27 cellular contexts compared by ENCODE assay signal in the genomic region with DNA sequence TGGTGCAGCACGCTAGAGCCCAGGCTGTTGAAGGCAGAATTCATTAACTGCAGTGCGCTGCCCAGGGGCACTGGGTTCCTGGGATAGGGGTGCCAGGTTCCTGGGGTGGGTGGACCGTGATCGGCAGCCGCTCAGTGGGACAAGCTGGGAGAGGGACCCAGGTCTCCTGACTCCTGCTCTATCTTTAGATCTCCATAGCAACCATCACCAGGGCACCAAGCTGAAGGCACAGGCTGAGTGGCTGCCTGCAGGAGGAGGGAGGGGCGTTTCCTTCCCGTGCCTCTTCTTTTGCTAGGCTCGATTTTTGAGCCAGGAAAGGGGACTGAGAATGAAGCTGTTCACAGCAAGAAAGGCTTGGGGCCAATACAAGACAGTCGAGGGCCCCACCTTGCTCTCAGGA. TPM values are rescaled to one million over a fixed set of nuclear protein-coding genes. Genes with fewer than 3 reads are reported as not detected.
DNase-seq lines count a peak whose midpoint lies in the region; ATAC-seq and TF ChIP-seq lines count a peak whose summit lies in the region.
"Had no signal": no experiment of that assay in that cellular context is flagged by ENCODE, and none has a peak within 500 bp of the region (broad histone marks: within the 10 kb centered on the region; RNA-seq: fewer than 3 reads in every experiment).

No MANE protein-coding gene starts in this region.

- H3K9me3 ChIP-seq in left ventricle myocardium inferior (replicated peaks), result no peaks in the 10 kb centered on the region
- H3K9me3 ChIP-seq: body of pancreas, MG63, Peyer's patch, SJCRH30, testis had no signal

- H3K4me3 ChIP-seq in left ventricle myocardium inferior, result no peak overlapping the region
- H3K4me3 ChIP-seq: body of pancreas, coronary artery, MG63, Peyer's patch, SJCRH30, testis had no signal

- ATAC-seq in Right ventricle myocardium inferior (no peak), HG03095 (IDR thresholded peaks at IDR 0.05; ENCODE audit: unreplicated experiment) (no peak)
- ATAC-seq: activated naive CD4-positive, alpha-beta T cell treated with anti-CD3 and anti-CD28 coated beads, Interleukin-2, amount 50 U/mL, for 72 hours; body of pancreas; natural killer cell treated with Interleukin-12 subunit alpha and Interleukin-12 subunit beta and Interleukin-15 and Interleukin-18, amount 100 ng/mL, for 72 hours had no signal

- H3K27ac Mint-ChIP-seq in nephron, result peak overlapping the region in 2 of 3 experiments; percentile 40 to 81
- H3K27ac Mint-ChIP-seq: activated CD8-positive, alpha-beta memory T cell treated with anti-CD3 and anti-CD28 coated beads, Interleukin-2, amount 10 ng/mL, durations not matched to agents 7 days and 5 days; activated naive CD4-positive, alpha-beta T cell treated with anti-CD3 and anti-CD28 coated beads, Interleukin-2, amount 50 U/mL, for 72 hours; IgD-negative memory B cell; mesothelial cell of epicardium; natural killer cell treated with Interleukin-12 subunit alpha and Interleukin-12 subunit beta and Interleukin-15 and Interleukin-18, amount 100 ng/mL, for 72 hours; progenitor cell of endocrine pancreas had no signal

- H3K27ac ChIP-seq in left ventricle myocardium inferior (replicated peaks) (no peak overlapping the region), temporal lobe (ENCODE audit: low read depth, low read length) (peak overlapping the region; percentile 62)
- H3K27ac ChIP-seq: body of pancreas, coronary artery, Peyer's patch, SJCRH30, testis had no signal

- H3K4me1 Mint-ChIP-seq in nephron, result peaks cover 10% of the 10 kb centered on the region
- H3K4me1 Mint-ChIP-seq: IgD-negative memory B cell, mesothelial cell of epicardium had no signal

- no peak overlapping the region for H3K4me3 Mint-ChIP-seq in nephron
- H3K4me3 Mint-ChIP-seq: activated CD8-positive, alpha-beta memory T cell treated with anti-CD3 and anti-CD28 coated beads, Interleukin-2, amount 10 ng/mL, durations not matched to agents 7 days and 5 days; IgD-negative memory B cell; mesothelial cell of epicardium; natural killer cell treated with Interleukin-12 subunit alpha and Interleukin-12 subunit beta and Interleukin-15 and Interleukin-18, amount 100 ng/mL, for 72 hours had no signal

- no peaks in the 10 kb centered on the region for H3K27me3 ChIP-seq in left ventricle myocardium inferior (ENCODE audit: low read depth)
- H3K27me3 ChIP-seq: body of pancreas, MG63, Peyer's patch, SJCRH30, testis had no signal

- no peaks in the 10 kb centered on the region for H3K36me3 Mint-ChIP-seq in nephron (ENCODE audit: low read depth)
- H3K36me3 Mint-ChIP-seq: activated CD8-positive, alpha-beta memory T cell treated with anti-CD3 and anti-CD28 coated beads, Interleukin-2, amount 10 ng/mL, durations not matched to agents 7 days and 5 days; activated naive CD4-positive, alpha-beta T cell treated with anti-CD3 and anti-CD28 coated beads, Interleukin-2, amount 50 U/mL, for 72 hours; mesothelial cell of epicardium; natural killer cell treated with Interleukin-12 subunit alpha and Interleukin-12 subunit beta and Interleukin-15 and Interleukin-18, amount 100 ng/mL, for 72 hours had no signal

- no peaks in the 10 kb centered on the region for H3K4me1 ChIP-seq in left ventricle myocardium inferior
- H3K4me1 ChIP-seq: body of pancreas, Peyer's patch, SJCRH30, testis had no signal

- no peaks in the 10 kb centered on the region for H3K9me3 Mint-ChIP-seq in nephron
- H3K9me3 Mint-ChIP-seq: activated naive CD4-positive, alpha-beta T cell treated with anti-CD3 and anti-CD28 coated beads, Interleukin-2, amount 50 U/mL, for 72 hours; IgD-negative memory B cell; mesothelial cell of epicardium; natural killer cell treated with Interleukin-12 subunit alpha and Interleukin-12 subunit beta and Interleukin-15 and Interleukin-18, amount 100 ng/mL, for 72 hours had no signal

- intact Hi-C loops in Right ventricle myocardium inferior (cut with DNase I), result no loop called here
- intact Hi-C loops in left ventricle myocardium inferior (cut with micrococcal nuclease), result no loop called here

- H3K27me3 Mint-ChIP-seq in nephron (ENCODE audit: low read depth), result no peaks in the 10 kb centered on the region
- H3K27me3 Mint-ChIP-seq: activated CD8-positive, alpha-beta memory T cell treated with anti-CD3 and anti-CD28 coated beads, Interleukin-2, amount 10 ng/mL, durations not matched to agents 7 days and 5 days; IgD-negative memory B cell; natural killer cell treated with Interleukin-12 subunit alpha and Interleukin-12 subunit beta and Interleukin-15 and Interleukin-18, amount 100 ng/mL, for 72 hours; progenitor cell of endocrine pancreas had no signal

- no peak for TF ChIP-seq CTCF in left ventricle myocardium inferior (IDR thresholded peaks at IDR 0.05; ENCODE audit: borderline replicate concordance)
- no peak for TF ChIP-seq CTCF in nephron (IDR thresholded peaks at IDR 0.05; ENCODE audit: unreplicated experiment in 3 of 3)

- peaks cover 7% of the 10 kb centered on the region for H3K36me3 ChIP-seq in left ventricle myocardium inferior
- H3K36me3 ChIP-seq: MG63, Peyer's patch, SJCRH30 had no signal

- DNase-seq in Right ventricle myocardium inferior (ENCODE audit: missing footprints) (peak; percentile 21), left ventricle myocardium inferior (no peak), cerebellum (ENCODE audit: low spot score) (peak; percentile 25), NAMALWA (ENCODE audit: low spot score) (no peak)
- DNase-seq in activated CD8-positive, alpha-beta memory T cell treated with anti-CD3 and anti-CD28 coated beads, Interleukin-2, amount 50 U/mL, for 48 hours, result no peak
- DNase-seq: activated CD4-positive, alpha-beta T cell treated with anti-CD3 and anti-CD28 coated beads for 48 hours; activated CD8-positive, alpha-beta memory T cell treated with anti-CD3 and anti-CD28 coated beads, Interleukin-2, amount 10 ng/mL, durations not matched to agents 7 days and 5 days; body of pancreas; MG63; NCI-H1930; NCI-H446 treated with DMSO at 0.1 percent for 48 hours; Peyer's patch; SJCRH30; stimulated activated CD4-positive, alpha-beta T cell treated with anti-CD3 and anti-CD28 coated beads, Interleukin-1b, Interleukin-23, amount 100 ng/mL, for 48 hours; testis had no signal

RNA-seq across cellular contexts. Expression of a gene that starts 20.9 kb away (rescaled TPM):
- total RNA-seq in Right ventricle myocardium inferior (not detected), left ventricle myocardium inferior (not detected), cerebellum (not detected), temporal lobe (not detected)
- total RNA-seq: body of pancreas; fibroblast of lung; H1; mesothelial cell of epicardium; natural killer cell treated with Interleukin-12 subunit alpha and Interleukin-12 subunit beta and Interleukin-15 and Interleukin-18, amount 100 ng/mL, for 72 hours; Peyer's patch; progenitor cell of endocrine pancreas; SJCRH30; T-helper 1 cell treated with Interleukin-12 subunit alpha and Interleukin-12 subunit beta and Interleukin-4 antibody, amounts not matched to agents 30 ng/mL and 1 ng/mL, for 36 hours had no signal

RNA-seq across cellular contexts. Expression of a gene that starts 26.1 kb away (rescaled TPM):
- total RNA-seq in Right ventricle myocardium inferior (3.9 TPM), left ventricle myocardium inferior (6.1 TPM), cerebellum (5.7 TPM), temporal lobe (3.9 TPM)

RNA-seq across cellular contexts. Expression of a gene that starts 26.3 kb away (rescaled TPM):
- 85.2 TPM for total RNA-seq in Right ventricle myocardium inferior
- total RNA-seq in left ventricle myocardium inferior, result 78.3 TPM
- 22.3 TPM for total RNA-seq in cerebellum
- 19.7 TPM for total RNA-seq in temporal lobe

Comparison
In these comparisons a context has a peak if more than half of its experiments do, and no peak if none do; other contexts are left out.
1. DNase-seq: peak in Right ventricle myocardium inferior (single experiment) and cerebellum (single experiment); none in left ventricle myocardium inferior (single experiment), NAMALWA (single experiment) and activated CD8-positive, alpha-beta memory T cell treated with anti-CD3 and anti-CD28 coated beads, Interleukin-2, amount 50 U/mL, for 48 hours (single experiment).